ENCODE assay signal across 1 cellular context in the genomic region with DNA sequence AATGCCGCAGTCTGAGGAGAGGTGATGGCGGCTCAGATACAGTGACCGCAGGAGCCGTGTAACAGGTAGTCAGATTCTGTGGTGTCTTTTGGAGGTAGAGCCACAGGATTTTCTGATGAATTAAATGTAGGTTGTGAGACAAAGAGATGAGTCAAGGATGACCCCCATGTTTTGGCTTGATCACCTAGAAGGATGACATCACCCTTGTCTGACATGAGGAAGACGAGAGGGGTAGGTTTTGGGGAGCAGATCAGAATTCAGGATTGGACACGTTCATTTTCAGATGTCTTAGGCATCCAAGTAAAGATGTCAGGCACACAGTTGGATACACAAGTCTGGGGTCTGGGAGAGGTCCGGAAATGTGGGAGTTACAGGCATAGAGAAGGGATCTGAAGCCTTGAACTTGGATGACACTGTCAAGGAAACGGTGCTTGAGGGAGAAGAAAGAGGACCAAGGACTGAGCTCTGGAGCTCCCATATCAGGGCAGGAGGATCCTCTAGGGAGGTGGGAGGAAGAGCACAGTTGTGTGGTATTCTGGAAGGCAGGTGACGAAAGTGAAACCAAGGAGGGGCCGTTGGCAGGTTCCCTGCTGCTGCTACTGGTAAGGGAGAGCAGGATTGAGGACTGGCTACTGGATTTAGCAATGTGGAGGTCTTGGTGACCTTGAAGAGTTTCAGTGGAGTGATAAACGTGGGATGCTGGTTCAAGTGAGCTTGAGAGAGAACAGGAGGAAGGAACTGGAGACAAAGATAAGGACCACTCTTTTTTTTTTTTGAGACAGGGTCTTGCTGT.
TF ChIP-seq lines count a peak whose summit lies in the region.

No MANE protein-coding gene starts in this region.

TF ChIP-seq in HEK293, 187 proteins besides CTCF, POLR2A, EP300 and RAD21:
- no peak for TF ChIP-seq GLIS2 (tag by site-specific recombination; IDR thresholded peaks at IDR 0.05)
- TF ChIP-seq ZSCAN16 (tag by site-specific recombination; IDR thresholded peaks at IDR 0.05): no peak
- no peak for TF ChIP-seq ZBTB7A (tag by site-specific recombination; IDR thresholded peaks at IDR 0.05; ENCODE audit: low read depth)
- TF ChIP-seq, protein P1, sequence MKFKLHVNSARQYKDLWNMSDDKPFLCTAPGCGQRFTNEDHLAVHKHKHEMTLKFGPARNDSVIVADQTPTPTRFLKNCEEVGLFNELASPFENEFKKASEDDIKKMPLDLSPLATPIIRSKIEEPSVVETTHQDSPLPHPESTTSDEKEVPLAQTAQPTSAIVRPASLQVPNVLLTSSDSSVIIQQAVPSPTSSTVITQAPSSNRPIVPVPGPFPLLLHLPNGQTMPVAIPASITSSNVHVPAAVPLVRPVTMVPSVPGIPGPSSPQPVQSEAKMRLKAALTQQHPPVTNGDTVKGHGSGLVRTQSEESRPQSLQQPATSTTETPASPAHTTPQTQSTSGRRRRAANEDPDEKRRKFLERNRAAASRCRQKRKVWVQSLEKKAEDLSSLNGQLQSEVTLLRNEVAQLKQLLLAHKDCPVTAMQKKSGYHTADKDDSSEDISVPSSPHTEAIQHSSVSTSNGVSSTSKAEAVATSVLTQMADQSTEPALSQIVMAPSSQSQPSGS (tag by site-specific recombination; IDR thresholded peaks at IDR 0.05; ENCODE audit: low read depth): peak; percentile 52; the same call in 1 of the 2 replicates
- peak; percentile 46; the same call in 1 of the 2 replicates for TF ChIP-seq ZNF341 (tag by site-specific recombination; IDR thresholded peaks at IDR 0.05; ENCODE audit: low read depth)
- TF ChIP-seq, protein P2, sequence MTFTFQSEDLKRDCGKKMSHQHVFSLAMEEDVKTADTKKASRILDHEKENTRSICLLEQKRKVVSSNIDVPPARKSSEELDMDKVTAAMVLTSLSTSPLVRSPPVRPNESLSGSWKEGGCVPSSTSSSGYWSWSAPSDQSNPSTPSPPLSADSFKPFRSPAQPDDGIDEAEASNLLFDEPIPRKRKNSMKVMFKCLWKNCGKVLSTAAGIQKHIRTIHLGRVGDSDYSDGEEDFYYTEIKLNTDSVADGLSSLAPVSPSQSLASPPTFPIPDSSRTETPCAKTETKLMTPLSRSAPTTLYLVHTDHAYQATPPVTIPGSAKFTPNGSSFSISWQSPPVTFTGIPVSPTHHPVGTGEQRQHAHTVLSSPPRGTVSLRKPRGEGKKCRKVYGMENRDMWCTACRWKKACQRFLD (tag by site-specific recombination; IDR thresholded peaks at IDR 0.05): no peak
- TF ChIP-seq, protein P3, sequence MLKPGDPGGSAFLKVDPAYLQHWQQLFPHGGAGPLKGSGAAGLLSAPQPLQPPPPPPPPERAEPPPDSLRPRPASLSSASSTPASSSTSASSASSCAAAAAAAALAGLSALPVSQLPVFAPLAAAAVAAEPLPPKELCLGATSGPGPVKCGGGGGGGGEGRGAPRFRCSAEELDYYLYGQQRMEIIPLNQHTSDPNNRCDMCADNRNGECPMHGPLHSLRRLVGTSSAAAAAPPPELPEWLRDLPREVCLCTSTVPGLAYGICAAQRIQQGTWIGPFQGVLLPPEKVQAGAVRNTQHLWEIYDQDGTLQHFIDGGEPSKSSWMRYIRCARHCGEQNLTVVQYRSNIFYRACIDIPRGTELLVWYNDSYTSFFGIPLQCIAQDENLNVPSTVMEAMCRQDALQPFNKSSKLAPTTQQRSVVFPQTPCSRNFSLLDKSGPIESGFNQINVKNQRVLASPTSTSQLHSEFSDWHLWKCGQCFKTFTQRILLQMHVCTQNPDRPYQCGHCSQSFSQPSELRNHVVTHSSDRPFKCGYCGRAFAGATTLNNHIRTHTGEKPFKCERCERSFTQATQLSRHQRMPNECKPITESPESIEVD (tag by site-specific recombination; IDR thresholded peaks at IDR 0.05): no peak
- TF ChIP-seq ZNF19 (tag by site-specific recombination; IDR thresholded peaks at IDR 0.05; ENCODE audit: low read depth): no peak
